24 cellular contexts compared by ENCODE assay signal in genomic region chr1:77986810-77987209, GRCh38. TPM values are rescaled to one million over a fixed set of nuclear protein-coding genes. Genes with fewer than 3 reads are reported as not detected.
DNase-seq lines count a peak whose midpoint lies in the region; ATAC-seq, FAIRE-seq and TF ChIP-seq lines count a peak whose summit lies in the region.
"Had no signal": no experiment of that assay in that cellular context is flagged by ENCODE, and none has a peak within 500 bp of the region (broad histone marks: within the 10 kb centered on the region; RNA-seq: fewer than 3 reads in every experiment).

No MANE protein-coding gene starts in this region.

- TF ChIP-seq EP300 in HepG2 (IDR thresholded peaks at IDR 0.05; ENCODE audit: low read depth in 2 of 2, low read length in 2 of 2) (no peak), HepG2 (CRISPR knock-in tag; IDR thresholded peaks at IDR 0.05; ENCODE audit: borderline replicate concordance) (no peak)

- H3K36me3 ChIP-seq in HepG2 (replicated peaks in 1 of 2; ENCODE audit: control insufficient read depth in 1 of 2, insufficient read depth in 2 of 2, low read length in 2 of 2) (no peaks in the 10 kb centered on the region), right lobe of liver (no peaks in the 10 kb centered on the region), body of pancreas (replicated peaks in 1 of 2; ENCODE audit: insufficient read depth in 1 of 2, low read depth in 2 of 2) (no peaks in the 10 kb centered on the region), esophagus squamous epithelium (no peaks in the 10 kb centered on the region)
- H3K36me3 ChIP-seq: transverse colon had no signal

- no peaks in the 10 kb centered on the region; the same call in 1 of the 2 replicates for H4K20me1 ChIP-seq in HepG2 (ENCODE audit: insufficient read depth, low read length)

- no peak overlapping the region for H3K9ac ChIP-seq in HepG2 (ENCODE audit: insufficient read depth, low read depth, low read length)

- H3K4me3 ChIP-seq in HepG2 (replicated peaks in 1 of 3; ENCODE audit: insufficient read depth in 1 of 3, low read depth in 2 of 3, low read length in 3 of 3) (no peak overlapping the region), right lobe of liver (no peak overlapping the region), body of pancreas (no peak overlapping the region), esophagus squamous epithelium (no peak overlapping the region)
- H3K4me3 ChIP-seq: transverse colon had no signal

- no peaks in the 10 kb centered on the region for H3K9me3 Mint-ChIP-seq in stimulated activated naive CD8-positive, alpha-beta T cell treated with anti-CD3 and anti-CD28 coated beads, Interleukin-15, amount 100 ng/mL, for 72 hours
- H3K9me3 Mint-ChIP-seq: activated naive CD4-positive, alpha-beta T cell treated with anti-CD3 and anti-CD28 coated beads, Interleukin-2, amount 10 ng/mL, durations not matched to agents 7 days and 5 days; CD8-positive, alpha-beta T cell; natural killer cell had no signal

- H3K4me2 ChIP-seq in HepG2 (ENCODE audit: low read depth, low read length), result no peak overlapping the region

- DNase-seq in NK-92 treated with Interleukin-12 subunit alpha and Interleukin-12 subunit beta, amount 100 ng/mL, for 24 hours (lab: John Stamatoyannopoulos, UW), result peak; percentile 4
- no peak for DNase-seq in NK-92 (lab: John Stamatoyannopoulos, UW; ENCODE audit: unreplicated experiment)
- no peak for DNase-seq in HepG2 (ENCODE audit: low spot score)
- no peak for DNase-seq in right lobe of liver
- DNase-seq in body of pancreas, result no peak
- peak in 1 of 2 donors; percentile 60 for DNase-seq in stimulated activated naive CD8-positive, alpha-beta T cell treated with anti-CD3 and anti-CD28 coated beads, Interleukin-15, amount 100 ng/mL, for 72 hours
- DNase-seq in activated gamma-delta T cell (lab: John Stamatoyannopoulos, UW), result no peak
- no peak for DNase-seq in esophagus squamous epithelium (lab: John Stamatoyannopoulos, UW)
- DNase-seq: 8988T; activated naive CD4-positive, alpha-beta T cell treated with anti-CD3 and anti-CD28 coated beads, Interleukin-2, amount 10 ng/mL, durations not matched to agents 7 days and 5 days; aorta; CD8-positive, alpha-beta T cell; KBM-7; MM.1S; natural killer cell; NCI-H1694 treated with DMSO at 0.1 percent for 48 hours; NCI-H2171 treated with DMSO at 0.1 percent for 48 hours; NCI-H524; right cardiac atrium; T-helper 17 cell; transverse colon had no signal

- in situ Hi-C loops in HepG2 (cut with HindIII; ENCODE audit: extremely low pct_ligation_motif_present, low pct_unique_long_range_greater_than_20kb), result no loop called here

- BruUV-seq in HepG2 (replicated peaks; lab: Mats Ljungman, UMichigan), result no TSS peak

- CTCF ChIA-PET in HepG2 (lab: Yijun Ruan, JAX; ENCODE audit: low intra/inter-chr PET ratio, low total read pairs), result no interaction called here

- no peak for TF ChIP-seq POLR2A in HepG2 (IDR thresholded peaks at IDR 0.05; ENCODE audit: insufficient read depth in 1 of 2, low read depth in 2 of 2, low read length in 2 of 2)
- TF ChIP-seq POLR2A in right lobe of liver (IDR thresholded peaks at IDR 0.05), result no peak
- no peak for TF ChIP-seq POLR2A in body of pancreas (IDR thresholded peaks at IDR 0.05)
- TF ChIP-seq POLR2A in esophagus squamous epithelium (IDR thresholded peaks at IDR 0.05), result no peak

- POLR2A ChIA-PET in HepG2 (lab: Yijun Ruan, JAX), result interaction anchor here (2.4 to 2.6 kb wide), 2 partner anchors 8 to 17 kb away, joined by 11 to 14 read pairs; partner anchors contain the start of genes DNAJB4 and FUBP1

- intact Hi-C loops in HepG2 (cut with micrococcal nuclease; ENCODE audit: unreplicated experiment), result no loop called here
- intact Hi-C loops in right lobe of liver (cut with DNase I), result no loop called here
- intact Hi-C loops in body of pancreas (cut with DNase I), result no loop called here
- intact Hi-C loops in esophagus squamous epithelium (cut with DNase I), result no loop called here

- peaks cover 61% of the 10 kb centered on the region for H3K4me1 ChIP-seq in HepG2 (ENCODE audit: insufficient read depth, low read length)
- H3K4me1 ChIP-seq in right lobe of liver, result peaks cover 0 to 4% (median 0%) of the 10 kb centered on the region in 4 donors
- peaks cover 50% of the 10 kb centered on the region for H3K4me1 ChIP-seq in body of pancreas
- H3K4me1 ChIP-seq in esophagus squamous epithelium, result peaks cover 0 to 5% (median 0%) of the 10 kb centered on the region in 3 donors

- H3K9me3 ChIP-seq in HepG2 (ENCODE audit: low read length), result no peaks in the 10 kb centered on the region
- no peaks in the 10 kb centered on the region for H3K9me3 ChIP-seq in right lobe of liver
- H3K9me3 ChIP-seq in body of pancreas, result no peaks in the 10 kb centered on the region
- H3K9me3 ChIP-seq in esophagus squamous epithelium, result no peaks in the 10 kb centered on the region
- H3K9me3 ChIP-seq: transverse colon had no signal

- H3K27me3 ChIP-seq in HepG2 (ENCODE audit: control insufficient read depth in 1 of 2, insufficient read depth in 2 of 2, low read length in 2 of 2), result no peaks in the 10 kb centered on the region
- H3K27me3 ChIP-seq in right lobe of liver, result no peaks in the 10 kb centered on the region
- no peaks in the 10 kb centered on the region for H3K27me3 ChIP-seq in body of pancreas
- H3K27me3 ChIP-seq in esophagus squamous epithelium, result no peaks in the 10 kb centered on the region
- H3K27me3 ChIP-seq: transverse colon had no signal

- TF ChIP-seq RAD21 in HepG2 (CRISPR knock-in tag; IDR thresholded peaks at IDR 0.05), result no peak

- ATAC-seq in HepG2 (no peak), right lobe of liver (no peak), body of pancreas (no peak)
- ATAC-seq in stimulated activated naive CD8-positive, alpha-beta T cell treated with anti-CD3 and anti-CD28 coated beads, Interleukin-15, amount 100 ng/mL, for 72 hours, result peak; percentile 99
- ATAC-seq: CD8-positive, alpha-beta T cell; natural killer cell; right cardiac atrium; T-helper 17 cell had no signal

- peaks cover 11% of the 10 kb centered on the region for H3K79me2 ChIP-seq in HepG2 (ENCODE audit: insufficient read depth, low read length)

- H3K27ac ChIP-seq in HepG2 (ENCODE audit: extremely low read length, insufficient read depth, low read length) (no peak overlapping the region), right lobe of liver (no peak overlapping the region), body of pancreas (peak overlapping the region in 3 of 4 donors; percentile 2 to 95 (median 71)), esophagus squamous epithelium (no peak overlapping the region)
- H3K27ac ChIP-seq: transverse colon had no signal

- H3K4me1 Mint-ChIP-seq in stimulated activated naive CD8-positive, alpha-beta T cell treated with anti-CD3 and anti-CD28 coated beads, Interleukin-15, amount 100 ng/mL, for 72 hours, result peaks cover 82% of the 10 kb centered on the region

- H3K27ac Mint-ChIP-seq in stimulated activated naive CD8-positive, alpha-beta T cell treated with anti-CD3 and anti-CD28 coated beads, Interleukin-15, amount 100 ng/mL, for 72 hours, result peak overlapping the region in 1 of 2 donors; percentile 67
- H3K27ac Mint-ChIP-seq: activated naive CD4-positive, alpha-beta T cell treated with anti-CD3 and anti-CD28 coated beads, Interleukin-2, amount 10 ng/mL, durations not matched to agents 7 days and 5 days; T-helper 17 cell had no signal

- H3K4me3 Mint-ChIP-seq in stimulated activated naive CD8-positive, alpha-beta T cell treated with anti-CD3 and anti-CD28 coated beads, Interleukin-15, amount 100 ng/mL, for 72 hours, result no peak overlapping the region
- H3K4me3 Mint-ChIP-seq: activated naive CD4-positive, alpha-beta T cell treated with anti-CD3 and anti-CD28 coated beads, Interleukin-2, amount 10 ng/mL, durations not matched to agents 7 days and 5 days; CD8-positive, alpha-beta T cell; natural killer cell; T-helper 17 cell had no signal

- H2AFZ ChIP-seq in HepG2 (ENCODE audit: low read length), result no peak overlapping the region

- TF ChIP-seq CTCF in HepG2 (CRISPR knock-in tag; IDR thresholded peaks at IDR 0.05) (no peak), right lobe of liver (IDR thresholded peaks at IDR 0.05) (no peak), body of pancreas (IDR thresholded peaks at IDR 0.05) (no peak), esophagus squamous epithelium (IDR thresholded peaks at IDR 0.05) (no peak)

- FAIRE-seq in HepG2 (lab: Jason Lieb, UNC), result no peak
- FAIRE-seq: endothelial cell of umbilical vein, keratinocyte had no signal

- H3K27me3 Mint-ChIP-seq in stimulated activated naive CD8-positive, alpha-beta T cell treated with anti-CD3 and anti-CD28 coated beads, Interleukin-15, amount 100 ng/mL, for 72 hours, result no peaks in the 10 kb centered on the region
- H3K27me3 Mint-ChIP-seq: activated naive CD4-positive, alpha-beta T cell treated with anti-CD3 and anti-CD28 coated beads, Interleukin-2, amount 10 ng/mL, durations not matched to agents 7 days and 5 days; T-helper 17 cell had no signal

RNA-seq across cellular contexts. Expression of gene FUBP1, which starts 7.9 kb away (rescaled TPM):
- total RNA-seq in HepG2 (2016; rRNA removed; fragmentation: Illumina TruSeq; extraction: Trizol) (166 and 192 TPM in 2 replicates), right lobe of liver (10 to 100 TPM; 21.7 to 38.5 (median 35.6) TPM), body of pancreas (10 to 100 TPM; 56.7 to 63.8 TPM), esophagus squamous epithelium (100 to 1,000 TPM in 2 of 4 donors, 10 to 100 TPM in 2; 44.6 to 103 (median 77.8) TPM)
- total RNA-seq in HepG2 (2016; cell fraction: cytosol; rRNA removed; fragmentation: Illumina TruSeq; extraction: Trizol; ENCODE audit: low read depth), result 14.8 and 18.6 TPM in 2 replicates
- total RNA-seq in HepG2 (2016; cell fraction: insoluble cytoplasmic fraction; rRNA removed; fragmentation: Illumina TruSeq; extraction: Trizol), result 164 and 178 TPM in 2 replicates
- 33.3 and 42.9 TPM in 2 replicates for total RNA-seq in HepG2 (2016; cell fraction: membrane; rRNA removed; fragmentation: Illumina TruSeq; extraction: Trizol)
- 243 and 259 TPM in 2 replicates for total RNA-seq in HepG2 (2016; cell fraction: nucleus; rRNA removed; fragmentation: Illumina TruSeq; extraction: Trizol)
- polyA plus RNA-seq in HepG2 (2011; rRNA removed), result 97.5 and 98.1 TPM in 2 replicates
- polyA plus RNA-seq in HepG2 (2011; cell fraction: cytosol; rRNA removed), result 50.6 and 52.7 TPM in 2 replicates
- polyA plus RNA-seq in HepG2 (2011; cell fraction: nucleus; rRNA removed), result 159 and 189 TPM in 2 replicates
- polyA plus RNA-seq in HepG2 (2012), result 106 and 122 TPM in 2 replicates
- polyA plus RNA-seq in HepG2 (2016; cell fraction: cytosol; fragmentation: Illumina TruSeq; extraction: Trizol; ENCODE audit: low read depth), result 6.8 and 8.4 TPM in 2 replicates
- polyA plus RNA-seq in HepG2 (2016; cell fraction: insoluble cytoplasmic fraction; fragmentation: Illumina TruSeq; extraction: Trizol; ENCODE audit: low read depth), result 165 and 171 TPM in 2 replicates
- 18.5 and 22.5 TPM in 2 replicates for polyA plus RNA-seq in HepG2 (2016; cell fraction: membrane; fragmentation: Illumina TruSeq; extraction: Trizol; ENCODE audit: low read depth)
- polyA plus RNA-seq in HepG2 (2016; cell fraction: nucleus; fragmentation: Illumina TruSeq; extraction: Trizol; ENCODE audit: insufficient read depth, low read depth), result 212 and 220 TPM in 2 replicates
- 143 and 421 TPM in 2 replicates for polyA minus RNA-seq in HepG2 (2011; rRNA and poly(A)+ RNA removed; ENCODE audit: low replicate concordance)
- 53.6 and 56.2 TPM in 2 replicates for polyA minus RNA-seq in HepG2 (2011; cell fraction: cytosol; rRNA and poly(A)+ RNA removed)
- polyA minus RNA-seq in HepG2 (2011; cell fraction: nucleus; rRNA and poly(A)+ RNA removed), result 426 and 458 TPM in 2 replicates

RNA-seq across cellular contexts. Expression of gene DNAJB4, which starts 17.9 kb away (rescaled TPM):
- total RNA-seq in HepG2 (2016; rRNA removed; fragmentation: Illumina TruSeq; extraction: Trizol) (18.6 and 25.7 TPM in 2 replicates), right lobe of liver (10 to 100 TPM; 10.9 to 21.7 (median 14.4) TPM), body of pancreas (10 to 100 TPM; 20.2 to 24.1 TPM), esophagus squamous epithelium (10 to 100 TPM; 11.9 to 27.3 (median 22.5) TPM)
- total RNA-seq in HepG2 (2016; cell fraction: cytosol; rRNA removed; fragmentation: Illumina TruSeq; extraction: Trizol; ENCODE audit: low read depth), result 2.7 and 3.0 TPM in 2 replicates
- 16.9 and 25.9 TPM in 2 replicates for total RNA-seq in HepG2 (2016; cell fraction: insoluble cytoplasmic fraction; rRNA removed; fragmentation: Illumina TruSeq; extraction: Trizol)
- 5.7 and 9.7 TPM in 2 replicates for total RNA-seq in HepG2 (2016; cell fraction: membrane; rRNA removed; fragmentation: Illumina TruSeq; extraction: Trizol)
- total RNA-seq in HepG2 (2016; cell fraction: nucleus; rRNA removed; fragmentation: Illumina TruSeq; extraction: Trizol), result 14.1 and 15.4 TPM in 2 replicates
- polyA plus RNA-seq in HepG2 (2011; rRNA removed), result 3.0 and 4.4 TPM in 2 replicates
- 2.3 and 2.8 TPM in 2 replicates for polyA plus RNA-seq in HepG2 (2011; cell fraction: cytosol; rRNA removed)
- 4.2 and 4.7 TPM in 2 replicates for polyA plus RNA-seq in HepG2 (2011; cell fraction: nucleus; rRNA removed)
- polyA plus RNA-seq in HepG2 (2012), result 9.3 and 9.6 TPM in 2 replicates
- 0.76 and 1.0 TPM in 2 replicates for polyA plus RNA-seq in HepG2 (2016; cell fraction: cytosol; fragmentation: Illumina TruSeq; extraction: Trizol; ENCODE audit: low read depth)
- 17.4 and 17.8 TPM in 2 replicates for polyA plus RNA-seq in HepG2 (2016; cell fraction: insoluble cytoplasmic fraction; fragmentation: Illumina TruSeq; extraction: Trizol; ENCODE audit: low read depth)
- polyA plus RNA-seq in HepG2 (2016; cell fraction: membrane; fragmentation: Illumina TruSeq; extraction: Trizol; ENCODE audit: low read depth), result 2.1 and 2.3 TPM in 2 replicates
- polyA plus RNA-seq in HepG2 (2016; cell fraction: nucleus; fragmentation: Illumina TruSeq; extraction: Trizol; ENCODE audit: insufficient read depth, low read depth), result 14.1 and 15.4 TPM in 2 replicates
- polyA minus RNA-seq in HepG2 (2011; rRNA and poly(A)+ RNA removed; ENCODE audit: low replicate concordance), result 3.2 and 9.2 TPM in 2 replicates
- 5.0 and 5.2 TPM in 2 replicates for polyA minus RNA-seq in HepG2 (2011; cell fraction: cytosol; rRNA and poly(A)+ RNA removed)
- polyA minus RNA-seq in HepG2 (2011; cell fraction: nucleus; rRNA and poly(A)+ RNA removed), result 15.8 and 16.3 TPM in 2 replicates

RNA-seq across cellular contexts. Expression of gene GIPC2, which starts 59.0 kb away (rescaled TPM):
- total RNA-seq in HepG2 (2016; rRNA removed; fragmentation: Illumina TruSeq; extraction: Trizol) (21.6 and 39.7 TPM in 2 replicates), right lobe of liver (1 to 10 TPM; 4.7 to 9.8 (median 7.0) TPM), body of pancreas (10 to 100 TPM; 19.2 to 20.1 TPM), esophagus squamous epithelium (1 to 10 TPM; 2.8 to 4.2 (median 3.7) TPM)
- total RNA-seq in HepG2 (2016; cell fraction: cytosol; rRNA removed; fragmentation: Illumina TruSeq; extraction: Trizol; ENCODE audit: low read depth), result 2.0 and 2.2 TPM in 2 replicates
- 22.5 and 39.5 TPM in 2 replicates for total RNA-seq in HepG2 (2016; cell fraction: insoluble cytoplasmic fraction; rRNA removed; fragmentation: Illumina TruSeq; extraction: Trizol)
- 8.3 and 9.4 TPM in 2 replicates for total RNA-seq in HepG2 (2016; cell fraction: membrane; rRNA removed; fragmentation: Illumina TruSeq; extraction: Trizol)
- total RNA-seq in HepG2 (2016; cell fraction: nucleus; rRNA removed; fragmentation: Illumina TruSeq; extraction: Trizol), result 21.2 and 21.7 TPM in 2 replicates
- polyA plus RNA-seq in HepG2 (2011; rRNA removed), result 5.1 and 6.1 TPM in 2 replicates
- 2.9 and 4.8 TPM in 2 replicates for polyA plus RNA-seq in HepG2 (2011; cell fraction: cytosol; rRNA removed)
- polyA plus RNA-seq in HepG2 (2011; cell fraction: nucleus; rRNA removed), result 2.7 and 4.2 TPM in 2 replicates
- 10.6 and 16.9 TPM in 2 replicates for polyA plus RNA-seq in HepG2 (2012)
- polyA plus RNA-seq in HepG2 (2016; cell fraction: cytosol; fragmentation: Illumina TruSeq; extraction: Trizol; ENCODE audit: low read depth), result 1.9 and 2.2 TPM in 2 replicates
- polyA plus RNA-seq in HepG2 (2016; cell fraction: insoluble cytoplasmic fraction; fragmentation: Illumina TruSeq; extraction: Trizol; ENCODE audit: low read depth), result 39.5 and 45.6 TPM in 2 replicates
- polyA plus RNA-seq in HepG2 (2016; cell fraction: membrane; fragmentation: Illumina TruSeq; extraction: Trizol; ENCODE audit: low read depth), result 6.7 and 7.1 TPM in 2 replicates
- 14.6 and 15.7 TPM in 2 replicates for polyA plus RNA-seq in HepG2 (2016; cell fraction: nucleus; fragmentation: Illumina TruSeq; extraction: Trizol; ENCODE audit: insufficient read depth, low read depth)
- 3.5 TPM in 1 of 2 replicates, not detected in the other for polyA minus RNA-seq in HepG2 (2011; rRNA and poly(A)+ RNA removed; ENCODE audit: low replicate concordance)
- 6.9 and 7.6 TPM in 2 replicates for polyA minus RNA-seq in HepG2 (2011; cell fraction: cytosol; rRNA and poly(A)+ RNA removed)
- 27.6 and 32.6 TPM in 2 replicates for polyA minus RNA-seq in HepG2 (2011; cell fraction: nucleus; rRNA and poly(A)+ RNA removed)
- total RNA-seq: G401, natural killer cell had no signal

Comparison
In these comparisons a context has a peak if more than half of its experiments do, and no peak if none do; other contexts are left out.
1. H3K27ac ChIP-seq: peak in body of pancreas (3 of 4); none in HepG2 (single experiment), right lobe of liver (0 of 3) and esophagus squamous epithelium (0 of 4).